6 cellular contexts compared by ENCODE assay signal in the genomic region with DNA sequence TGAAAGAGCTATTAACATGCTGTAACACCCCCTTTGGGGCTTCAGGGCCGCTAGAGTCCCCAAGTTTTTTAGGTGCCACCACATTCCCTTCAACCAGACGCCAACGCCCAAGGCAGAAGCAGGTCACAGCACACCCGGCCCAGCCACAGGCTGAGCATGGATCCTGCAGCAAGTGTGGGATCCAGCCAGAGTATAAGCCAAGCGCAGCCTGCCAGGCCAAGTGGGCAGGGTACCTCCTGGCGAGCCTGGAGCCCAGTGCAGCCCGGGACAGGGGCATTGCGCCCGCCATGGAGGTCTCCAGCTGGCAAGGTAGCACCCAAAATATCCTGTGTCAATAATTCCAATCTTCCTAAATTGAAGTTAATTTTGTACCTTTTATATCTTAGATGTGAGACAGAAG.
"Had no signal": no experiment of that assay in that cellular context is flagged by ENCODE, and none has a peak within 500 bp of the region (broad histone marks: within the 10 kb centered on the region; RNA-seq: fewer than 3 reads in every experiment).

No MANE protein-coding gene starts in this region.

- H3K9me3 Mint-ChIP-seq: IgD-negative memory B cell had no signal

- H3K9ac ChIP-seq: GM23248 had no signal

- FAIRE-seq: HTR-8/SVneo had no signal

- H3K27ac ChIP-seq: GM23248 had no signal

- H3K4me1 Mint-ChIP-seq: IgD-negative memory B cell had no signal

- DNase-seq: GM23248, GOT3, H7, HCEC 1CT had no signal

- H3K27me3 Mint-ChIP-seq: IgD-negative memory B cell had no signal

- H3K4me3 ChIP-seq: GM23248 had no signal

- H2AFZ ChIP-seq: GM23248 had no signal

- H3K27ac Mint-ChIP-seq: IgD-negative memory B cell had no signal

- H3K4me3 Mint-ChIP-seq: IgD-negative memory B cell had no signal
